In genomic region chr14:96805906-96806305, GRCh38 we compare ENCODE assay signal across 1 cellular context.
TF ChIP-seq lines count a peak whose summit lies in the region.

No MANE protein-coding gene starts in this region.

TF ChIP-seq in HepG2, 621 proteins besides CTCF, POLR2A, EP300 and RAD21:
- TF ChIP-seq ZNF33B (CRISPR knock-in tag; IDR thresholded peaks at IDR 0.05) (no peak), ZNF792 (CRISPR knock-in tag; IDR thresholded peaks at IDR 0.05) (no peak), THAP7 (CRISPR knock-in tag; IDR thresholded peaks at IDR 0.05) (no peak), SMYD3 (CRISPR knock-in tag; IDR thresholded peaks at IDR 0.05) (no peak), RELA (CRISPR knock-in tag; IDR thresholded peaks at IDR 0.05) (no peak), ISL2 (CRISPR knock-in tag; IDR thresholded peaks at IDR 0.05) (no peak), ZNF10 (CRISPR knock-in tag; IDR thresholded peaks at IDR 0.05; ENCODE audit: borderline replicate concordance, low read depth) (no peak)
